19 cellular contexts compared by ENCODE assay signal in the genomic region with DNA sequence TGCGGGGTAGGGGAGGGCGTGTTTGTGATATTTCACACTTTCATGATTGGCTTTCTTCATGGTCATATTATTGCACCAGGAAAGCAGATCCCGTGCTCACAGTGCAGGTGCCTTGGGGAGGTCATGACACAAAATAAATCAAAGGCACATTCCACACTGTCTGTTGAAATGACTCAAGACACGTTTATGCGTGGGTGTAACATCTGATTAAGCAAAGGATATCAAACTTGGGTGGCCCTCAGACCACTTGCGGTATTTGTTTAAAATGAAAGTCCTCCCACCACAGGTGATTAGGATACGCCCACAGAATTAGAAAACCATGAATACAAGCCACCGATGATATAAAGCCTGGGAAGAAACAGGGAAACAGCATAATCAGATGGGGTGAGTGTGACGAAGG. TPM values are rescaled to one million over a fixed set of nuclear protein-coding genes. Genes with fewer than 3 reads are reported as not detected.
A peak's percentile ranks its signal among the peaks of the same experiment; 100 is the strongest.
DNase-seq lines count a peak whose midpoint lies in the region; ATAC-seq and TF ChIP-seq lines count a peak whose summit lies in the region.
"Had no signal": no experiment of that assay in that cellular context is flagged by ENCODE, and none has a peak within 500 bp of the region (broad histone marks: within the 10 kb centered on the region; RNA-seq: fewer than 3 reads in every experiment).

No MANE protein-coding gene starts in this region.

- H4K20me1 ChIP-seq in PC-3 (ENCODE audit: low read length) = no peaks in the 10 kb centered on the region

- H3K4me3 ChIP-seq in PC-3 (ENCODE audit: low read length) (no peak overlapping the region), epithelial cell of esophagus (ENCODE audit: low read length) (no peak overlapping the region), transverse colon (no peak overlapping the region), prostate gland (no peak overlapping the region)
- H3K4me3 ChIP-seq: BLaER1 treated with 17β-estradiol and CSF1 and Interleukin-3, amounts not matched to agents 10 nM and 100 nM had no signal

- H3K36me3 Mint-ChIP-seq in progenitor cell of endocrine pancreas (ENCODE audit: insufficient read depth) = peaks cover 19% of the 10 kb centered on the region
- H3K36me3 Mint-ChIP-seq: stimulated activated memory B cell treated with anti-CD40 and anti-IgM and Interleukin-4, amounts not matched to agents 10 μg/mL and 1 μg/mL and 100 μg/mL, for 72 hours had no signal

- TF ChIP-seq POLR2A in transverse colon (IDR thresholded peaks at IDR 0.05) (no peak), prostate gland (IDR thresholded peaks at IDR 0.05) (no peak)

- 0 out of 2 replicates have a peak overlapping the region, but pooled peaks have one; percentile 1 for H3K4me2 ChIP-seq in PC-3 (ENCODE audit: low read length)
- H3K4me2 ChIP-seq: BLaER1 treated with 17β-estradiol and CSF1 and Interleukin-3, amounts not matched to agents 10 nM and 100 nM; KMS-11 had no signal

- no peak for TF ChIP-seq CTCF in PC-3 (conservative IDR thresholded peaks at IDR 0.05; ENCODE audit: low read depth, low read length)
- TF ChIP-seq CTCF in epithelial cell of esophagus (IDR thresholded peaks at IDR 0.05; ENCODE audit: insufficient read depth, low read depth, low read length, missing control alignments) = no peak
- no peak for TF ChIP-seq CTCF in progenitor cell of endocrine pancreas (IDR thresholded peaks at IDR 0.05; ENCODE audit: unreplicated experiment)
- no peak for TF ChIP-seq CTCF in transverse colon (IDR thresholded peaks at IDR 0.05)
- TF ChIP-seq CTCF in prostate gland (IDR thresholded peaks at IDR 0.05) = no peak

- H3F3A ChIP-seq in PC-3 (ENCODE audit: low read length, unreplicated experiment) = no peaks in the 10 kb centered on the region

- no peak overlapping the region for H3K9ac ChIP-seq in PC-3 (ENCODE audit: low read length)
- H3K9ac ChIP-seq: BLaER1 treated with 17β-estradiol and CSF1 and Interleukin-3, amounts not matched to agents 10 nM and 100 nM; KMS-11 had no signal

- H3K9me3 ChIP-seq in PC-3 (ENCODE audit: low read length) = no peaks in the 10 kb centered on the region
- no peaks in the 10 kb centered on the region for H3K9me3 ChIP-seq in transverse colon
- no peaks in the 10 kb centered on the region for H3K9me3 ChIP-seq in prostate gland

- H3K4me3 Mint-ChIP-seq in progenitor cell of endocrine pancreas (ENCODE audit: low read depth) = no peak overlapping the region
- H3K4me3 Mint-ChIP-seq: neural crest cell; stimulated activated memory B cell treated with anti-CD40 and anti-IgM and Interleukin-4, amounts not matched to agents 10 μg/mL and 1 μg/mL and 100 μg/mL, for 72 hours had no signal

- no peaks in the 10 kb centered on the region for H3K9me2 ChIP-seq in PC-3 (replicated peaks; ENCODE audit: low read length)

- H3K27ac ChIP-seq in PC-3 (ENCODE audit: low read length) (peak overlapping the region; percentile 78), transverse colon (peak overlapping the region in 2 of 4 donors; percentile 16 to 21), prostate gland (no peak overlapping the region), substantia nigra (ENCODE audit: low read depth, low read length, poor library complexity, severe bottlenecking) (no peak overlapping the region)
- H3K27ac ChIP-seq: BLaER1 treated with 17β-estradiol and CSF1 and Interleukin-3, amounts not matched to agents 10 nM and 100 nM; KMS-11 had no signal

- H3K9me3 Mint-ChIP-seq in progenitor cell of endocrine pancreas (ENCODE audit: low read depth) = no peaks in the 10 kb centered on the region
- H3K9me3 Mint-ChIP-seq: activated T-helper 2 cell treated with anti-CD3 and anti-CD28 coated beads, Interferon-gamma antibody, Interleukin-2, Interleukin-4, amounts not matched to agents 10 μg/mL and 5 μg/mL and 100 μg/mL, durations not matched to agents 14 hours and 24 hours and 36 hours had no signal

- TF ChIP-seq EP300 in transverse colon (IDR thresholded peaks at IDR 0.05; ENCODE audit: low read depth) = no peak

- H3K27me3 ChIP-seq in PC-3 (ENCODE audit: low read length) (no peaks in the 10 kb centered on the region), transverse colon (no peaks in the 10 kb centered on the region), prostate gland (replicated peaks; ENCODE audit: insufficient read depth) (no peaks in the 10 kb centered on the region)
- H3K27me3 ChIP-seq: BLaER1 treated with 17β-estradiol and CSF1 and Interleukin-3, amounts not matched to agents 10 nM and 100 nM had no signal

- peak overlapping the region; percentile 33 for H3K27ac Mint-ChIP-seq in progenitor cell of endocrine pancreas
- H3K27ac Mint-ChIP-seq: stimulated activated memory B cell treated with anti-CD40 and anti-IgM and Interleukin-4, amounts not matched to agents 10 μg/mL and 1 μg/mL and 100 μg/mL, for 72 hours had no signal

- POLR2A ChIA-PET in PC-3 (lab: Charles Lee; ENCODE audit: unreplicated experiment) = no interaction called here

- H3K27me3 Mint-ChIP-seq in progenitor cell of endocrine pancreas = no peaks in the 10 kb centered on the region
- H3K27me3 Mint-ChIP-seq: stimulated activated memory B cell treated with anti-CD40 and anti-IgM and Interleukin-4, amounts not matched to agents 10 μg/mL and 1 μg/mL and 100 μg/mL, for 72 hours had no signal

- no peaks in the 10 kb centered on the region for H3K36me3 ChIP-seq in PC-3 (ENCODE audit: low read depth, low read length)
- no peaks in the 10 kb centered on the region for H3K36me3 ChIP-seq in transverse colon
- no peaks in the 10 kb centered on the region for H3K36me3 ChIP-seq in prostate gland

- CTCF ChIA-PET in PC-3 (lab: Charles Lee) = no interaction called here

- peaks cover 15% of the 10 kb centered on the region for H3K4me1 ChIP-seq in PC-3 (ENCODE audit: insufficient read depth, low read length)
- H3K4me1 ChIP-seq in transverse colon = peaks cover under 1 to 19% (median 2%) of the 10 kb centered on the region in 4 donors
- no peaks in the 10 kb centered on the region for H3K4me1 ChIP-seq in prostate gland (replicated peaks)

- WGBS in transverse colon (ENCODE audit: low coverage in 1 of 2), 2 donors = 78 to 80% methylated on average over 6 to 9 of the region's 9 CpGs
- 73% methylated on average over 9 of the region's 9 CpGs for WGBS in prostate gland

- H2AFZ ChIP-seq in PC-3 (ENCODE audit: low read length) = no peak overlapping the region

- intact Hi-C loops in PC-3 (cut with micrococcal nuclease) = no loop called here
- intact Hi-C loops in transverse colon (cut with DNase I; ENCODE audit: low total_unique reads) = no loop called here
- intact Hi-C loops in prostate gland (cut with DNase I) = no loop called here

- peaks cover 15% of the 10 kb centered on the region for H3K4me1 Mint-ChIP-seq in progenitor cell of endocrine pancreas (ENCODE audit: low read depth)
- H3K4me1 Mint-ChIP-seq: stimulated activated memory B cell treated with anti-CD40 and anti-IgM and Interleukin-4, amounts not matched to agents 10 μg/mL and 1 μg/mL and 100 μg/mL, for 72 hours had no signal

- DNase-seq in EL (peak; percentile 25), PC-3 (peak; percentile 6), epithelial cell of esophagus (ENCODE audit: low read depth) (peak; percentile 20), progenitor cell of endocrine pancreas (ENCODE audit: low spot score, unreplicated experiment) (no peak), transverse colon (no peak), prostate gland (ENCODE audit: low spot score) (no peak), substantia nigra (lab: John Stamatoyannopoulos, UW) (no peak)
- no peak for DNase-seq in stimulated activated CD4-positive, alpha-beta T cell treated with anti-CD3 and anti-CD28 coated beads, Interleukin-15, amount 100 ng/mL, for 24 hours
- DNase-seq: activated CD4-positive, alpha-beta T cell treated with anti-CD3 and anti-CD28 coated beads, Interleukin-2, amount 50 U/mL, for 1 hour; mammary epithelial cell; NCI-H1417; NCI-H2171 treated with DMSO at 0.1 percent for 48 hours; SHP77 treated with DMSO at 0.1 percent for 48 hours; T1000 had no signal

- BruUV-seq in PC-3 (replicated peaks; lab: Mats Ljungman, UMichigan) = no TSS peak

- H3K79me2 ChIP-seq in PC-3 (ENCODE audit: low read length) = peaks cover 5% of the 10 kb centered on the region; the same call in 1 of the 2 replicates

- no peak for ATAC-seq in PC-3
- ATAC-seq: stimulated activated memory B cell treated with anti-CD40 and anti-IgM and Interleukin-4, amounts not matched to agents 10 μg/mL and 1 μg/mL and 100 μg/mL, for 72 hours had no signal

- in situ Hi-C loops in transverse colon (cut with MboI; ENCODE audit: low pct_ligation_motif_present in 1 of 4, low pct_unique_long_range_greater_than_20kb in 1 of 4, low sequenced_read_pairs in 3 of 4) = no loop called here

RNA-seq across cellular contexts. Expression of gene SVIL, which starts 51.1 kb away (rescaled TPM):
- total RNA-seq in PC-3 (2014; rRNA removed) (19.2 and 27.2 TPM in 2 replicates), progenitor cell of endocrine pancreas (88.2 and 98.8 TPM in 2 replicates), transverse colon (100 to 1,000 TPM; 146 to 192 (median 156) TPM), prostate gland (100 to 1,000 TPM in 1 of 2 donors, 10 to 100 TPM in 1; 92.9 to 524 TPM)

Comparison
In these comparisons a context has a peak if more than half of its experiments do, and no peak if none do; other contexts are left out.
1. DNase-seq: peak in EL (single experiment), PC-3 (single experiment) and epithelial cell of esophagus (single experiment); none in progenitor cell of endocrine pancreas (single experiment), stimulated activated CD4-positive, alpha-beta T cell treated with anti-CD3 and anti-CD28 coated beads, Interleukin-15, amount 100 ng/mL, for 24 hours (single experiment), transverse colon (single experiment), prostate gland (single experiment) and substantia nigra (0 of 49).